Comparison of ENCODE assay signal across 3 cellular contexts in genomic region chr11:59173080-59173963, GRCh38.
A peak's percentile ranks its signal among the peaks of the same experiment; 100 is the strongest.
TF ChIP-seq lines count a peak whose summit lies in the region.

No MANE protein-coding gene starts in this region.

TF ChIP-seq in SK-N-SH, 30 proteins besides CTCF, POLR2A, EP300 and RAD21:
- no peak for TF ChIP-seq RXRA (IDR thresholded peaks at IDR 0.05; ENCODE audit: borderline replicate concordance, low read depth)
- TF ChIP-seq, protein P1, sequence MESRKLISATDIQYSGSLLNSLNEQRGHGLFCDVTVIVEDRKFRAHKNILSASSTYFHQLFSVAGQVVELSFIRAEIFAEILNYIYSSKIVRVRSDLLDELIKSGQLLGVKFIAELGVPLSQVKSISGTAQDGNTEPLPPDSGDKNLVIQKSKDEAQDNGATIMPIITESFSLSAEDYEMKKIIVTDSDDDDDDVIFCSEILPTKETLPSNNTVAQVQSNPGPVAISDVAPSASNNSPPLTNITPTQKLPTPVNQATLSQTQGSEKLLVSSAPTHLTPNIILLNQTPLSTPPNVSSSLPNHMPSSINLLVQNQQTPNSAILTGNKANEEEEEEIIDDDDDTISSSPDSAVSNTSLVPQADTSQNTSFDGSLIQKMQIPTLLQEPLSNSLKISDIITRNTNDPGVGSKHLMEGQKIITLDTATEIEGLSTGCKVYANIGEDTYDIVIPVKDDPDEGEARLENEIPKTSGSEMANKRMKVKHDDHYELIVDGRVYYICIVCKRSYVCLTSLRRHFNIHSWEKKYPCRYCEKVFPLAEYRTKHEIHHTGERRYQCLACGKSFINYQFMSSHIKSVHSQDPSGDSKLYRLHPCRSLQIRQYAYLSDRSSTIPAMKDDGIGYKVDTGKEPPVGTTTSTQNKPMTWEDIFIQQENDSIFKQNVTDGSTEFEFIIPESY (IDR thresholded peaks at IDR 0.05; ENCODE audit: borderline replicate concordance, low read depth), result no peak
- TF ChIP-seq TCF12 (IDR thresholded peaks at IDR 0.05), result no peak
- TF ChIP-seq TEAD4 (IDR thresholded peaks at IDR 0.05; ENCODE audit: borderline replicate concordance, insufficient read depth), result no peak
- TF ChIP-seq CHD2 (IDR thresholded peaks at IDR 0.05; ENCODE audit: low read length, partially characterized antibody), result no peak
- no peak for TF ChIP-seq MXI1 (IDR thresholded peaks at IDR 0.05; ENCODE audit: low read depth, low read length)
- no peak for TF ChIP-seq EZH2phosphoT487 (IDR thresholded peaks at IDR 0.05; ENCODE audit: borderline replicate concordance, low read depth)
- no peak for TF ChIP-seq FOSL2 (IDR thresholded peaks at IDR 0.05; ENCODE audit: borderline replicate concordance, low read depth)
- no peak for TF ChIP-seq RCOR1 (IDR thresholded peaks at IDR 0.05; ENCODE audit: low read length)
- TF ChIP-seq, protein P2, sequence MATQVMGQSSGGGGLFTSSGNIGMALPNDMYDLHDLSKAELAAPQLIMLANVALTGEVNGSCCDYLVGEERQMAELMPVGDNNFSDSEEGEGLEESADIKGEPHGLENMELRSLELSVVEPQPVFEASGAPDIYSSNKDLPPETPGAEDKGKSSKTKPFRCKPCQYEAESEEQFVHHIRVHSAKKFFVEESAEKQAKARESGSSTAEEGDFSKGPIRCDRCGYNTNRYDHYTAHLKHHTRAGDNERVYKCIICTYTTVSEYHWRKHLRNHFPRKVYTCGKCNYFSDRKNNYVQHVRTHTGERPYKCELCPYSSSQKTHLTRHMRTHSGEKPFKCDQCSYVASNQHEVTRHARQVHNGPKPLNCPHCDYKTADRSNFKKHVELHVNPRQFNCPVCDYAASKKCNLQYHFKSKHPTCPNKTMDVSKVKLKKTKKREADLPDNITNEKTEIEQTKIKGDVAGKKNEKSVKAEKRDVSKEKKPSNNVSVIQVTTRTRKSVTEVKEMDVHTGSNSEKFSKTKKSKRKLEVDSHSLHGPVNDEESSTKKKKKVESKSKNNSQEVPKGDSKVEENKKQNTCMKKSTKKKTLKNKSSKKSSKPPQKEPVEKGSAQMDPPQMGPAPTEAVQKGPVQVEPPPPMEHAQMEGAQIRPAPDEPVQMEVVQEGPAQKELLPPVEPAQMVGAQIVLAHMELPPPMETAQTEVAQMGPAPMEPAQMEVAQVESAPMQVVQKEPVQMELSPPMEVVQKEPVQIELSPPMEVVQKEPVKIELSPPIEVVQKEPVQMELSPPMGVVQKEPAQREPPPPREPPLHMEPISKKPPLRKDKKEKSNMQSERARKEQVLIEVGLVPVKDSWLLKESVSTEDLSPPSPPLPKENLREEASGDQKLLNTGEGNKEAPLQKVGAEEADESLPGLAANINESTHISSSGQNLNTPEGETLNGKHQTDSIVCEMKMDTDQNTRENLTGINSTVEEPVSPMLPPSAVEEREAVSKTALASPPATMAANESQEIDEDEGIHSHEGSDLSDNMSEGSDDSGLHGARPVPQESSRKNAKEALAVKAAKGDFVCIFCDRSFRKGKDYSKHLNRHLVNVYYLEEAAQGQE (IDR thresholded peaks at IDR 0.05; ENCODE audit: low read depth, low read length), result no peak
- no peak for TF ChIP-seq RFX5 (IDR thresholded peaks at IDR 0.05; ENCODE audit: low read length)

TF ChIP-seq in SK-N-SH treated with all-trans-retinoic acid at 6 μM for 48 hours, 23 proteins besides CTCF, POLR2A, EP300 and RAD21:
- no peak for TF ChIP-seq ISL1 (CRISPR knock-in tag; IDR thresholded peaks at IDR 0.05)
- no peak for TF ChIP-seq CSDC2 (CRISPR knock-in tag; IDR thresholded peaks at IDR 0.05)
- no peak for TF ChIP-seq TSHZ2 (CRISPR knock-in tag; IDR thresholded peaks at IDR 0.05)
- TF ChIP-seq ZNF8 (CRISPR knock-in tag; IDR thresholded peaks at IDR 0.05), result no peak
- TF ChIP-seq SNAI2 (CRISPR knock-in tag; IDR thresholded peaks at IDR 0.05), result no peak
- TF ChIP-seq ARNTL (CRISPR knock-in tag; IDR thresholded peaks at IDR 0.05; ENCODE audit: borderline replicate concordance, low read depth), result no peak
- TF ChIP-seq BACH2 (CRISPR knock-in tag; IDR thresholded peaks at IDR 0.05; ENCODE audit: borderline replicate concordance), result no peak
- no peak for TF ChIP-seq TCF4 (CRISPR knock-in tag; IDR thresholded peaks at IDR 0.05; ENCODE audit: borderline replicate concordance)
- no peak for TF ChIP-seq ESRRG (CRISPR knock-in tag; IDR thresholded peaks at IDR 0.05)
- TF ChIP-seq RARB (CRISPR knock-in tag; IDR thresholded peaks at IDR 0.05), result no peak
- TF ChIP-seq ZFP30 (CRISPR knock-in tag; IDR thresholded peaks at IDR 0.05), result no peak
- no peak for TF ChIP-seq PATZ1 (CRISPR knock-in tag; IDR thresholded peaks at IDR 0.05; ENCODE audit: borderline replicate concordance)
- no peak for TF ChIP-seq ZC3H10 (CRISPR knock-in tag; IDR thresholded peaks at IDR 0.05)
- TF ChIP-seq ZFP3 (CRISPR knock-in tag; IDR thresholded peaks at IDR 0.05), result no peak
- no peak for TF ChIP-seq TOX (CRISPR knock-in tag; IDR thresholded peaks at IDR 0.05; ENCODE audit: borderline replicate concordance)

TF ChIP-seq in GM12878, 131 proteins besides CTCF, POLR2A, EP300 and RAD21:
- TF ChIP-seq CREB1 (IDR thresholded peaks at IDR 0.05; ENCODE audit: low read depth) (0 out of 2 replicates have a peak, but pooled peaks have one; percentile 29), ZBED1 (IDR thresholded peaks at IDR 0.05; ENCODE audit: borderline replicate concordance) (0 out of 2 replicates have a peak, but pooled peaks have one; percentile 7), CBFB (IDR thresholded peaks at IDR 0.05; ENCODE audit: low read depth) (peak; percentile 5; the same call in 1 of the 2 replicates), CHD1 (IDR thresholded peaks at IDR 0.05; ENCODE audit: low read depth, low read length) (0 out of 2 replicates have a peak, but pooled peaks have one; percentile 34), TAF1 (IDR thresholded peaks at IDR 0.05; ENCODE audit: borderline replicate concordance, low read depth, low read length) (0 out of 2 replicates have a peak, but pooled peaks have one; percentile 2), MEF2B (IDR thresholded peaks at IDR 0.05; ENCODE audit: partially characterized antibody, poor library complexity, severe bottlenecking) (peak; percentile 56), MLLT1 (IDR thresholded peaks at IDR 0.05) (peak; percentile 93), BHLHE40 (IDR thresholded peaks at IDR 0.05; ENCODE audit: borderline replicate concordance in 1 of 2, low read depth in 2 of 2, low read length in 1 of 2) (0 out of 4 replicates have a peak, but pooled peaks of 1 of the 2 experiments have one; percentile 20), RB1 (IDR thresholded peaks at IDR 0.05; ENCODE audit: borderline replicate concordance) (0 out of 2 replicates have a peak, but pooled peaks have one; percentile 26), SMAD5 (IDR thresholded peaks at IDR 0.05; ENCODE audit: low read depth) (peak; percentile 82), RELB (IDR thresholded peaks at IDR 0.05; ENCODE audit: low read depth) (peak; percentile 64), IKZF2 (IDR thresholded peaks at IDR 0.05) (peak; percentile 52 to 66), TBL1XR1 (IDR thresholded peaks at IDR 0.05; ENCODE audit: low read depth, low read length) (0 out of 2 replicates have a peak, but pooled peaks have one; percentile 6), EGR1 (IDR thresholded peaks at IDR 0.05; ENCODE audit: borderline replicate concordance in 1 of 2, low read depth in 2 of 2, low read length in 2 of 2) (0 out of 3 replicates have a peak, but pooled peaks of 1 of the 2 experiments have one; percentile 13), NFYA (IDR thresholded peaks at IDR 0.05; ENCODE audit: borderline replicate concordance, low read depth, low read length) (no peak), EED (IDR thresholded peaks at IDR 0.05; ENCODE audit: low read depth) (peak; percentile 77), SP1 (IDR thresholded peaks at IDR 0.05; ENCODE audit: low read depth, low read length) (no peak), IKZF1 (conservative IDR thresholded peaks at IDR 0.05) (peak; percentile 68), TARDBP (IDR thresholded peaks at IDR 0.05; ENCODE audit: borderline replicate concordance) (0 out of 2 replicates have a peak, but pooled peaks have one; percentile 12), POLR2AphosphoS5 (IDR thresholded peaks at IDR 0.05; ENCODE audit: low read length) (peak; percentile 63), SMC3 (IDR thresholded peaks at IDR 0.05; ENCODE audit: borderline replicate concordance, low read length) (no peak), NBN (IDR thresholded peaks at IDR 0.05) (no peak; the same call in 1 of the 2 replicates), POLR2AphosphoS2 (IDR thresholded peaks at IDR 0.05; ENCODE audit: low read depth, low read length) (0 out of 2 replicates have a peak, but pooled peaks have one; percentile 11), HDAC2 (IDR thresholded peaks at IDR 0.05) (no peak), YY1 (IDR thresholded peaks at IDR 0.05; ENCODE audit: low read depth, low read length) (peak; percentile 30; the same call in 1 of the 2 replicates), RELA (IDR thresholded peaks at IDR 0.05; ENCODE audit: borderline replicate concordance, partially characterized antibody) (peak; percentile 52), CHD2 (IDR thresholded peaks at IDR 0.05; ENCODE audit: borderline replicate concordance, low read depth, low read length) (no peak), LARP7 (IDR thresholded peaks at IDR 0.05) (0 out of 2 replicates have a peak, but pooled peaks have one; percentile 24), BACH1 (IDR thresholded peaks at IDR 0.05; ENCODE audit: borderline replicate concordance) (no peak), FOXM1 (IDR thresholded peaks at IDR 0.05; ENCODE audit: low read depth, low read length) (peak; percentile 52), PML (IDR thresholded peaks at IDR 0.05; ENCODE audit: low read length) (peak; percentile 64)
- TF ChIP-seq, protein P3, sequence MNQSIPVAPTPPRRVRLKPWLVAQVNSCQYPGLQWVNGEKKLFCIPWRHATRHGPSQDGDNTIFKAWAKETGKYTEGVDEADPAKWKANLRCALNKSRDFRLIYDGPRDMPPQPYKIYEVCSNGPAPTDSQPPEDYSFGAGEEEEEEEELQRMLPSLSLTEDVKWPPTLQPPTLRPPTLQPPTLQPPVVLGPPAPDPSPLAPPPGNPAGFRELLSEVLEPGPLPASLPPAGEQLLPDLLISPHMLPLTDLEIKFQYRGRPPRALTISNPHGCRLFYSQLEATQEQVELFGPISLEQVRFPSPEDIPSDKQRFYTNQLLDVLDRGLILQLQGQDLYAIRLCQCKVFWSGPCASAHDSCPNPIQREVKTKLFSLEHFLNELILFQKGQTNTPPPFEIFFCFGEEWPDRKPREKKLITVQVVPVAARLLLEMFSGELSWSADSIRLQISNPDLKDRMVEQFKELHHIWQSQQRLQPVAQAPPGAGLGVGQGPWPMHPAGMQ (IDR thresholded peaks at IDR 0.05; ENCODE audit: borderline replicate concordance), result no peak
